In genomic region chr18:3379685-3380084, GRCh38 we compare ENCODE assay signal across 1 cellular context.
TF ChIP-seq lines count a peak whose summit lies in the region.

No MANE protein-coding gene starts in this region.

TF ChIP-seq in GM23338, 12 proteins besides CTCF, POLR2A, EP300 and RAD21 (continued from another document):
- TF ChIP-seq ZNF462 (CRISPR knock-in tag; IDR thresholded peaks at IDR 0.05) = no peak
- TF ChIP-seq EZH2phosphoT487 (IDR thresholded peaks at IDR 0.05; ENCODE audit: unreplicated experiment) = no peak
- TF ChIP-seq EZH2 (IDR thresholded peaks at IDR 0.05; ENCODE audit: low read depth, unreplicated experiment) = no peak
- no peak for TF ChIP-seq CREB1 (CRISPR knock-in tag; IDR thresholded peaks at IDR 0.05; ENCODE audit: low read depth)
- no peak for TF ChIP-seq ETS1 (IDR thresholded peaks at IDR 0.05)
- no peak for TF ChIP-seq NANOG (IDR thresholded peaks at IDR 0.05; ENCODE audit: borderline replicate concordance)
- no peak for TF ChIP-seq ZNF114 (CRISPR knock-in tag; IDR thresholded peaks at IDR 0.05)
- TF ChIP-seq REST (IDR thresholded peaks at IDR 0.05; ENCODE audit: unreplicated experiment) = no peak
- no peak for TF ChIP-seq POLR2AphosphoS5 (IDR thresholded peaks at IDR 0.05; ENCODE audit: low read depth)
- TF ChIP-seq JUNB (IDR thresholded peaks at IDR 0.05; ENCODE audit: unreplicated experiment) = no peak
- TF ChIP-seq STAT1 (IDR thresholded peaks at IDR 0.05; ENCODE audit: unreplicated experiment) = no peak
